In genomic region chr15:49460411-49460941, GRCh38 we compare ENCODE assay signal across 14 cellular contexts. TPM values are rescaled to one million over a fixed set of nuclear protein-coding genes. Genes with fewer than 3 reads are reported as not detected.
"Had no signal": no experiment of that assay in that cellular context is flagged by ENCODE, and none has a peak within 500 bp of the region (broad histone marks: within the 10 kb centered on the region; RNA-seq: fewer than 3 reads in every experiment).

No MANE protein-coding gene starts in this region.

- DNase-seq: activated CD4-positive, alpha-beta T cell treated with anti-CD3 and anti-CD28 coated beads, Interleukin-2, amount 50 U/mL, for 1 hour; activated CD4-positive, CD25-positive, alpha-beta regulatory T cell; amniotic stem cell; cortex of kidney; effector CD8-positive, alpha-beta T cell; foreskin keratinocyte; heart left ventricle; small intestine; T-helper 2 cell; transverse colon had no signal

- H3K9me3 ChIP-seq: heart left ventricle, transverse colon had no signal

- ATAC-seq: foreskin keratinocyte, left lobe of liver had no signal

- H3K9ac ChIP-seq: parathyroid adenoma had no signal

- H3K79me2 ChIP-seq: parathyroid adenoma had no signal

- H3K4me3 ChIP-seq: heart left ventricle, transverse colon had no signal

- H2AFZ ChIP-seq: parathyroid adenoma had no signal

- H3K36me3 ChIP-seq: heart left ventricle, transverse colon had no signal

- H3K4me1 ChIP-seq: foreskin keratinocyte, parathyroid adenoma had no signal

- H3K27ac ChIP-seq: foreskin keratinocyte, parathyroid adenoma had no signal

- H3K27me3 ChIP-seq: heart left ventricle, transverse colon had no signal

RNA-seq across cellular contexts. Expression of gene FGF7, which starts 37.4 kb away (rescaled TPM):
- total RNA-seq: activated CD8-positive, alpha-beta memory T cell treated with anti-CD3 and anti-CD28 coated beads for 36 hours; activated T-helper 2 cell treated with anti-CD3 and anti-CD28 coated beads, Interferon-gamma antibody, Interleukin-2, Interleukin-4, amounts not matched to agents 10 μg/mL and 5 μg/mL and 100 μg/mL, durations not matched to agents 14 hours and 24 hours and 36 hours; foreskin keratinocyte had no signal
- polyA plus RNA-seq: foreskin keratinocyte had no signal
